17 cellular contexts compared by ENCODE assay signal in the genomic region with DNA sequence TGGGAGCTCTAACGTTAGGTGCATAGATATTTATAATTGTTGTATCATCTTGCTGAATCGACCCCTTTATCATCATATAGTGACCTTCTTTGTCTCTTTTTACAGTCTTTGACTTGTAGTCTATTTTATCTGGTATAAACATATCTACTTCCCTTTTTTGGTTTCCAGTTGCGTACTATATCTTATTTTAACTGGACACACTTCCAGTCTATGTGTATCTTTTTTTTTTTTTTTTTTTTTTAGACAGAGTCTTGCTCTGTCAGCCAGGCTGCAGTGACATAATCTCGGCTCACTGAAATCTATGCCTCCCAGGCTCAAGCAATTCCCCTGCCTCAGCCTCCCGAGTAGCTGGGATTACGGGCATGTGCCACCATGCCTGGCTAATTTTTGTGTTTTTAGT.
"Had no signal": no experiment of that assay in that cellular context is flagged by ENCODE, and none has a peak within 500 bp of the region (broad histone marks: within the 10 kb centered on the region; RNA-seq: fewer than 3 reads in every experiment).

No MANE protein-coding gene starts in this region.

- H3K4me3 Mint-ChIP-seq: activated naive CD8-positive, alpha-beta T cell treated with anti-CD3 and anti-CD28 coated beads, Interleukin-2, amount 10 ng/mL, durations not matched to agents 7 days and 5 days; brain had no signal

- H3K27ac Mint-ChIP-seq: activated naive CD8-positive, alpha-beta T cell treated with anti-CD3 and anti-CD28 coated beads, Interleukin-2, amount 10 ng/mL, durations not matched to agents 7 days and 5 days; brain had no signal

- H3K9ac ChIP-seq: parathyroid adenoma had no signal

- H3K4me3 ChIP-seq: esophagus squamous epithelium, left lung, tibial artery, vagina had no signal

- ATAC-seq: activated CD4-positive, CD25-positive, alpha-beta regulatory T cell treated with anti-CD3 and anti-CD28 coated beads, Interleukin-2, amount 50 U/mL, for 24 hours; left lung; naive thymus-derived CD4-positive, alpha-beta T cell had no signal

- H3K79me2 ChIP-seq: parathyroid adenoma had no signal

- H3K27ac ChIP-seq: esophagus squamous epithelium, left lung, parathyroid adenoma, tibial artery, vagina had no signal

- H2AFZ ChIP-seq: parathyroid adenoma had no signal

- H3K4me1 Mint-ChIP-seq: brain had no signal

- H3K27me3 ChIP-seq: esophagus squamous epithelium, left lung, tibial artery, vagina had no signal

- DNase-seq: activated CD4-positive, alpha-beta T cell treated with anti-CD3 and anti-CD28 coated beads, Interleukin-2, amount 50 U/mL, for 1 hour; activated naive CD4-positive, alpha-beta T cell; activated naive CD8-positive, alpha-beta T cell treated with anti-CD3 and anti-CD28 coated beads, Interleukin-2, amount 10 ng/mL, durations not matched to agents 7 days and 5 days; cerebellar nuclear complex; effector CD8-positive, alpha-beta T cell; esophagus squamous epithelium; hippocampal formation; left lung; mammary epithelial cell; naive thymus-derived CD4-positive, alpha-beta T cell; stimulated activated CD4-positive, alpha-beta T cell treated with anti-CD3 and anti-CD28 coated beads, Interleukin-12 subunit alpha, Interleukin-12 subunit beta, amount 100 ng/mL, for 4 hours; stimulated activated naive CD4-positive, alpha-beta T cell; tibial artery had no signal

- H3K4me1 ChIP-seq: esophagus squamous epithelium, left lung, parathyroid adenoma, tibial artery, vagina had no signal

- H3K36me3 ChIP-seq: esophagus squamous epithelium, left lung, vagina had no signal
